In genomic region chr2:168521342-168521741, GRCh38 we compare ENCODE assay signal across 11 cellular contexts.
DNase-seq lines count a peak whose midpoint lies in the region; ATAC-seq and TF ChIP-seq lines count a peak whose summit lies in the region.
"Had no signal": no experiment of that assay in that cellular context is flagged by ENCODE, and none has a peak within 500 bp of the region (broad histone marks: within the 10 kb centered on the region; RNA-seq: fewer than 3 reads in every experiment).

No MANE protein-coding gene starts in this region.

- TF ChIP-seq CTCF in IMR-90 (conservative IDR thresholded peaks at IDR 0.05; ENCODE audit: low read depth, low read length) (no peak), RWPE2 (IDR thresholded peaks at IDR 0.05; ENCODE audit: poor library complexity, severe bottlenecking) (no peak), fibroblast of villous mesenchyme (IDR thresholded peaks at IDR 0.05; ENCODE audit: insufficient read depth, low read depth, low read length) (no peak)

- no peak overlapping the region for H2AK5ac ChIP-seq in IMR-90 (ENCODE audit: low read depth, low read length)

- H3K27me3 ChIP-seq in IMR-90 (ENCODE audit: control insufficient read depth, insufficient read depth, low read length) = no peaks in the 10 kb centered on the region
- no peaks in the 10 kb centered on the region for H3K27me3 ChIP-seq in RWPE2 (ENCODE audit: insufficient read depth, poor library complexity, severe bottlenecking)

- no peak overlapping the region for H3K27ac ChIP-seq in IMR-90 (ENCODE audit: insufficient read depth, low read length)
- H3K27ac ChIP-seq in RWPE2 (ENCODE audit: poor library complexity, severe bottlenecking) = peak overlapping the region; percentile 51

- 0 out of 4 replicates have a peak, but pooled peaks cover 0 to 5% of the 10 kb centered on the region in 2 experiments for H3K79me1 ChIP-seq in IMR-90 (ENCODE audit: low read depth in 1 of 2, low read length in 2 of 2)

- no peak overlapping the region for H4K5ac ChIP-seq in IMR-90 (ENCODE audit: low read depth, low read length)

- POLR2A ChIA-PET in IMR-90 (lab: Charles Lee; ENCODE audit: unreplicated experiment) = no interaction called here

- H2AK9ac ChIP-seq in IMR-90 (replicated peaks; ENCODE audit: low read depth, low read length, poor library complexity) = no peak overlapping the region

- TF ChIP-seq POLR2A in IMR-90 (IDR thresholded peaks at IDR 0.05; ENCODE audit: low read depth, low read length) = no peak

- DNase-seq in IMR-90 = peak; percentile 21
- DNase-seq in RWPE2 (ENCODE audit: low spot score) = no peak
- peak; percentile 23 for DNase-seq in fibroblast of villous mesenchyme (ENCODE audit: low read depth)
- DNase-seq in putamen (ENCODE audit: low spot score) = peak; percentile 58
- DNase-seq in activated effector memory CD4-positive, alpha-beta T cell treated with Interleukin-2 at 50 U/mL for 16 hours = no peak
- no peak for DNase-seq in T-helper 17 cell
- DNase-seq: activated naive CD4-positive, alpha-beta T cell treated with anti-CD3 and anti-CD28 coated beads, Interleukin-2, amount 10 ng/mL, durations not matched to agents 7 days and 5 days; endodermal cell; NCI-H1694; stimulated activated CD4-positive, alpha-beta T cell treated with anti-CD3 and anti-CD28 coated beads, Interleukin-2, amount 100 ng/mL, for 48 hours had no signal

- H3K9me3 ChIP-seq in IMR-90 (ENCODE audit: control insufficient read depth, insufficient read depth, low read length) = no peaks in the 10 kb centered on the region
- H3K9me3 ChIP-seq in RWPE2 (ENCODE audit: severe bottlenecking) = no peaks in the 10 kb centered on the region
- H3K9me3 ChIP-seq in T-helper 17 cell (ENCODE audit: control insufficient read depth, low read length, poor library complexity, severe bottlenecking) = no peaks in the 10 kb centered on the region

- no TSS peak for BruUV-seq in IMR-90 (replicated peaks; lab: Mats Ljungman, UMichigan)

- H3K4me2 ChIP-seq in IMR-90 (ENCODE audit: low read depth, low read length) = peak overlapping the region; percentile 70

- in situ Hi-C loops in IMR-90 (cut with MboI; ENCODE audit: low sequenced_read_pairs) = no loop called here

- no peak overlapping the region for H2BK20ac ChIP-seq in IMR-90 (ENCODE audit: low read depth, low read length)

- H3K9ac ChIP-seq in IMR-90 (ENCODE audit: low read depth, low read length) = no peak overlapping the region

- no CpG with 5 or more reads among the region's 3 CpGs for whole genome bisulfite sequencing in IMR-90 (ENCODE audit: extremely low coverage in 2 of 2, insufficient read length in 1 of 2), 2 experiments

- H3K4ac ChIP-seq in IMR-90 (ENCODE audit: low read depth, low read length) = no peak overlapping the region

- no peak overlapping the region for H2BK120ac ChIP-seq in IMR-90 (ENCODE audit: low read depth, low read length)

- no peak overlapping the region for H2BK5ac ChIP-seq in IMR-90 (ENCODE audit: low read depth, low read length, poor library complexity, severe bottlenecking)

- H4K91ac ChIP-seq in IMR-90 (ENCODE audit: insufficient read depth, low read depth, low read length) = no peak overlapping the region

- no peaks in the 10 kb centered on the region for H3K36me3 Mint-ChIP-seq in T-helper 17 cell (ENCODE audit: low read depth)
- H3K36me3 Mint-ChIP-seq: activated naive CD4-positive, alpha-beta T cell treated with anti-CD3 and anti-CD28 coated beads, Interleukin-2, amount 10 ng/mL, durations not matched to agents 7 days and 5 days had no signal

- H4K20me1 ChIP-seq in IMR-90 (ENCODE audit: insufficient read depth, low read length) = no peaks in the 10 kb centered on the region

- CTCF ChIA-PET in IMR-90 (lab: Yijun Ruan, JAX) = no interaction called here

- intact Hi-C loops in IMR-90 (cut with micrococcal nuclease) = no loop called here

- H3K36me3 ChIP-seq in IMR-90 (ENCODE audit: control insufficient read depth, insufficient read depth, low read length) = no peaks in the 10 kb centered on the region
- no peaks in the 10 kb centered on the region for H3K36me3 ChIP-seq in RWPE2 (ENCODE audit: low read depth)

- dilution Hi-C loops in IMR-90 (cut with HindIII; ENCODE audit: low sequenced_read_pairs, unreplicated experiment) = no loop called here

- H2BK15ac ChIP-seq in IMR-90 (ENCODE audit: low read depth, low read length) = no peak overlapping the region

- H3K27me3 Mint-ChIP-seq in T-helper 17 cell = no peaks in the 10 kb centered on the region
- H3K27me3 Mint-ChIP-seq: activated naive CD4-positive, alpha-beta T cell treated with anti-CD3 and anti-CD28 coated beads, Interleukin-2, amount 10 ng/mL, durations not matched to agents 7 days and 5 days had no signal

- H3K23ac ChIP-seq in IMR-90 (ENCODE audit: low read depth, low read length) = no peak overlapping the region

- ATAC-seq in IMR-90 (ENCODE audit: low read depth) (no peak), RWPE2 (ENCODE audit: low read depth) (peak; percentile 8; the same call in 1 of the 3 replicates), HG02763 (IDR thresholded peaks at IDR 0.05; ENCODE audit: unreplicated experiment) (no peak), T-helper 17 cell (no peak)

- H3K27ac Mint-ChIP-seq in T-helper 17 cell = no peak overlapping the region
- H3K27ac Mint-ChIP-seq: activated naive CD4-positive, alpha-beta T cell treated with anti-CD3 and anti-CD28 coated beads, Interleukin-2, amount 10 ng/mL, durations not matched to agents 7 days and 5 days; endodermal cell had no signal

- H3K9me1 ChIP-seq in IMR-90 (ENCODE audit: insufficient read depth, low read length) = no peaks in the 10 kb centered on the region

- H3K14ac ChIP-seq in IMR-90 (replicated peaks; ENCODE audit: low read depth, low read length) = no peak overlapping the region

- no peak overlapping the region for H3K4me3 ChIP-seq in IMR-90 (ENCODE audit: insufficient read depth, low read depth, low read length)
- H3K4me3 ChIP-seq in RWPE2 (ENCODE audit: severe bottlenecking) = no peak overlapping the region
- no peak overlapping the region for H3K4me3 ChIP-seq in fibroblast of villous mesenchyme (ENCODE audit: low read depth, low read length)

- no peak overlapping the region for H3K4me3 Mint-ChIP-seq in T-helper 17 cell
- H3K4me3 Mint-ChIP-seq: activated naive CD4-positive, alpha-beta T cell treated with anti-CD3 and anti-CD28 coated beads, Interleukin-2, amount 10 ng/mL, durations not matched to agents 7 days and 5 days; endodermal cell had no signal

- no peak overlapping the region for H3K18ac ChIP-seq in IMR-90 (ENCODE audit: low read depth, low read length)

- H3K4me1 ChIP-seq in IMR-90 (ENCODE audit: control insufficient read depth, insufficient read depth, low read length) (peaks cover 9% of the 10 kb centered on the region), RWPE2 (ENCODE audit: insufficient read depth, poor library complexity, severe bottlenecking) (peaks cover 60% of the 10 kb centered on the region)

- H3K56ac ChIP-seq in IMR-90 (ENCODE audit: extremely low read depth, insufficient read depth, low read length) = no peak overlapping the region

- H3K4me1 Mint-ChIP-seq in T-helper 17 cell = peaks cover 20% of the 10 kb centered on the region

- no peak overlapping the region for H2AFZ ChIP-seq in IMR-90 (replicated peaks; ENCODE audit: low read length, poor library complexity)

- no peak for TF ChIP-seq RAD21 in IMR-90 (IDR thresholded peaks at IDR 0.05; ENCODE audit: low read length)

- no peak overlapping the region for H4K8ac ChIP-seq in IMR-90 (ENCODE audit: low read depth in 2 of 2, low read length in 2 of 2)

TF ChIP-seq in IMR-90, 13 proteins besides CTCF, POLR2A, EP300 and RAD21:
- no peak for TF ChIP-seq CEBPB (IDR thresholded peaks at IDR 0.05; ENCODE audit: low read depth, low read length)
- TF ChIP-seq, protein P1, sequence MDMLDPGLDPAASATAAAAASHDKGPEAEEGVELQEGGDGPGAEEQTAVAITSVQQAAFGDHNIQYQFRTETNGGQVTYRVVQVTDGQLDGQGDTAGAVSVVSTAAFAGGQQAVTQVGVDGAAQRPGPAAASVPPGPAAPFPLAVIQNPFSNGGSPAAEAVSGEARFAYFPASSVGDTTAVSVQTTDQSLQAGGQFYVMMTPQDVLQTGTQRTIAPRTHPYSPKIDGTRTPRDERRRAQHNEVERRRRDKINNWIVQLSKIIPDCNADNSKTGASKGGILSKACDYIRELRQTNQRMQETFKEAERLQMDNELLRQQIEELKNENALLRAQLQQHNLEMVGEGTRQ (IDR thresholded peaks at IDR 0.05; ENCODE audit: low read depth, low read length) = no peak

Comparison
In these comparisons a context has a peak if more than half of its experiments do, and no peak if none do; other contexts are left out.
1. DNase-seq: peak in IMR-90 (single experiment), fibroblast of villous mesenchyme (single experiment) and putamen (single experiment); none in RWPE2 (single experiment), activated effector memory CD4-positive, alpha-beta T cell treated with Interleukin-2 at 50 U/mL for 16 hours (single experiment) and T-helper 17 cell (0 of 3).